In genomic region chr3:77807312-77807711, GRCh38 we compare ENCODE assay signal across 31 cellular contexts.
"Had no signal": no experiment of that assay in that cellular context is flagged by ENCODE, and none has a peak within 500 bp of the region (broad histone marks: within the 10 kb centered on the region; RNA-seq: fewer than 3 reads in every experiment).

No MANE protein-coding gene starts in this region.

- H3K27me3 Mint-ChIP-seq: naive thymus-derived CD4-positive, alpha-beta T cell; progenitor cell of endocrine pancreas; stimulated activated memory B cell treated with anti-CD40 and anti-IgM and Interleukin-4, amounts not matched to agents 10 μg/mL and 1 μg/mL and 100 μg/mL, for 72 hours; stimulated activated naive CD8-positive, alpha-beta T cell treated with anti-CD3 and anti-CD28 coated beads, Interleukin-15, amount 100 ng/mL, for 72 hours; type B pancreatic cell had no signal

- H3K4me1 Mint-ChIP-seq: naive thymus-derived CD4-positive, alpha-beta T cell; natural killer cell; stimulated activated memory B cell treated with anti-CD40 and anti-IgM and Interleukin-4, amounts not matched to agents 10 μg/mL and 1 μg/mL and 100 μg/mL, for 72 hours; stimulated activated naive CD8-positive, alpha-beta T cell treated with anti-CD3 and anti-CD28 coated beads, Interleukin-15, amount 100 ng/mL, for 72 hours had no signal

- H3K36me3 ChIP-seq: neutrophil, pancreas, spleen, suprapubic skin, tibial artery, transverse colon, upper lobe of right lung, uterus had no signal

- FAIRE-seq: pancreas had no signal

- ATAC-seq: naive thymus-derived CD4-positive, alpha-beta T cell; natural killer cell; pancreas; psoas muscle; right cardiac atrium; sciatic nerve; stimulated activated memory B cell treated with anti-CD40 and anti-IgM and Interleukin-4, amounts not matched to agents 10 μg/mL and 1 μg/mL and 100 μg/mL, for 72 hours; stimulated activated naive CD8-positive, alpha-beta T cell treated with anti-CD3 and anti-CD28 coated beads, Interleukin-15, amount 100 ng/mL, for 72 hours; stimulated activated naive CD8-positive, alpha-beta T cell treated with anti-CD3 and anti-CD28 coated beads, Interleukin-15, Interleukin-2, amounts not matched to agents 100 U/mL and 50 U/mL, for 24 hours; upper lobe of right lung had no signal

- H3K27me3 ChIP-seq: neutrophil, pancreas, spleen, suprapubic skin, testis, tibial artery, transverse colon, upper lobe of right lung, uterus had no signal

- H3K4me3 ChIP-seq: pancreas, psoas muscle, skin epidermis, smooth muscle cell, spleen, suprapubic skin, testis, tibial artery, transverse colon, upper lobe of right lung, uterus had no signal

- H3K4me2 ChIP-seq: smooth muscle cell had no signal

- H3K4me3 Mint-ChIP-seq: naive thymus-derived CD4-positive, alpha-beta T cell; natural killer cell; nephron; neural crest cell; stimulated activated memory B cell treated with anti-CD40 and anti-IgM and Interleukin-4, amounts not matched to agents 10 μg/mL and 1 μg/mL and 100 μg/mL, for 72 hours; stimulated activated naive CD8-positive, alpha-beta T cell treated with anti-CD3 and anti-CD28 coated beads, Interleukin-15, amount 100 ng/mL, for 72 hours; type B pancreatic cell had no signal

- H3K36me3 Mint-ChIP-seq: natural killer cell; stimulated activated memory B cell treated with anti-CD40 and anti-IgM and Interleukin-4, amounts not matched to agents 10 μg/mL and 1 μg/mL and 100 μg/mL, for 72 hours; type B pancreatic cell had no signal

- H3K9me3 Mint-ChIP-seq: neural crest cell, type B pancreatic cell had no signal

- H3K27ac ChIP-seq: neutrophil, pancreas, psoas muscle, skin epidermis, spleen, suprapubic skin, testis, tibial artery, transverse colon, upper lobe of right lung, uterus had no signal

- H3K4me1 ChIP-seq: pancreas, psoas muscle, spleen, suprapubic skin, testis, tibial artery, transverse colon, upper lobe of right lung, uterus had no signal

- H3K27ac Mint-ChIP-seq: naive thymus-derived CD4-positive, alpha-beta T cell; natural killer cell; nephron; progenitor cell of endocrine pancreas; stimulated activated memory B cell treated with anti-CD40 and anti-IgM and Interleukin-4, amounts not matched to agents 10 μg/mL and 1 μg/mL and 100 μg/mL, for 72 hours; stimulated activated naive CD8-positive, alpha-beta T cell treated with anti-CD3 and anti-CD28 coated beads, Interleukin-15, amount 100 ng/mL, for 72 hours; type B pancreatic cell had no signal

- DNase-seq: naive thymus-derived CD4-positive, alpha-beta T cell; natural killer cell; nucleus accumbens; pancreas; psoas muscle; right cardiac atrium; spleen; stimulated activated CD4-positive, alpha-beta T cell treated with anti-CD3 and anti-CD28 coated beads, Interleukin-12 subunit alpha, Interleukin-12 subunit beta, amount 100 ng/mL, for 4 hours; stimulated activated CD4-positive, alpha-beta T cell treated with anti-CD3 and anti-CD28 coated beads, Interleukin-1b, Interleukin-23, amount 100 ng/mL, for 48 hours; stimulated activated CD4-positive, alpha-beta T cell treated with anti-CD3 and anti-CD28 coated beads, Interleukin-4, amount 100 ng/mL, for 1 hour; stimulated activated CD4-positive, alpha-beta T cell treated with anti-CD3 and anti-CD28 coated beads, Interleukin-4, amount 100 ng/mL, for 4 hours; stimulated activated CD8-positive, alpha-beta memory T cell treated with anti-CD3 and anti-CD28 coated beads, Interleukin-4, amount 100 ng/mL, for 48 hours; stimulated activated naive CD4-positive, alpha-beta T cell; stimulated activated naive CD8-positive, alpha-beta T cell treated with anti-CD3 and anti-CD28 coated beads, Interleukin-15, amount 100 ng/mL, for 72 hours; stimulated activated naive CD8-positive, alpha-beta T cell treated with anti-CD3 and anti-CD28 coated beads, Interleukin-15, Interleukin-2, amounts not matched to agents 100 U/mL and 50 U/mL, for 24 hours; substantia nigra; testis; tibial artery; transverse colon; upper lobe of right lung; uterus had no signal

- H3K9me3 ChIP-seq: neutrophil, pancreas, psoas muscle, suprapubic skin, testis, tibial artery, transverse colon, upper lobe of right lung, uterus had no signal
